Comparison of ENCODE assay signal across 1 cellular context in the genomic region with DNA sequence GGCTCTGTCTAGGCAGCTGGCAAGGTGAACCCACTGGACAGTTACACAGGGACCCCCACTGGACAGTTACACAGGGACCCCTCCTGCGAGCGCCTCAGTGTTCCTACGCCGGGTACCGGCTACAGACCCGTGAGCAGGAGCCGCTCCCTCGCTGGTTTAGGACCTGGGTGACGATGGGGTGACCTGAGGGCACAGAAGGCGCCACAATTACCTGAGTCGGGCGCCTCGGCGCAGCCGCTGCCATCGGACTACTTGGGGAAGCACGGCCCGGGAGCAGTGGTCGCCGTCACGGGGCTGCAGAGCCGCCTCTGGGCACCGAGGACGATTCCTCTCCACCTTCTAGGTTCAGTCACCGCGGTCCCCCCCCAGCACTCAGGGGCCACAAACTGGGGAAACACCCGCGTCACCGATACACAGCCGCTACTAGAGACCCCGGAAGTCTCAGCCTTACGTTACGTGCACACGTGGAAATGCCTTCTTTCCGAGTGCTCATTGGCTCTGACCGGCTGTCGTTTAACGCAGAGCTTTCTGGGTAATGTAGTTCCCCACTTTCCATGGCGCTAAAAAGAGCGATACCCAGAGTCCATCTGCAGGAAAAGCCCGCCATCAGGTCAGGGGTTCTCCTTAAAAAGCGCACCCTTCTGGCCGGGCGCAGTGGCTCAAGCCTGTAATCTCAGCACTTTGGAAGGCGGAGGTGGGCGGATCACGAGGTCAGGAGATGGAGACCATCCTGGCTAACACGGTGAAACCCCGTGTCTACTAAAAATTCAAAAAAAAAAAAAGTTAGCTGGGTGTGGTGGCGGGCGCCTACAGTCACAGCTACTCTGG.
TF ChIP-seq lines count a peak whose summit lies in the region.
"Not testable (repeated sequence)": the region's sequence is repeated elsewhere in the genome, so short reads cannot be mapped to it uniquely, and the experiment has no call there.

Gene ZNF417, minus strand, starts transcription at position 425 of the 828 bp plus-strand sequence. Its CDS starts 181 bp downstream, at position 244.

TF ChIP-seq in HepG2, 621 proteins besides CTCF, POLR2A, EP300 and RAD21 (continued from another document and continues in another):
- 0 out of 2 replicates have a peak, but pooled peaks have one; percentile 66 for TF ChIP-seq E2F2 (CRISPR knock-in tag; IDR thresholded peaks at IDR 0.05; ENCODE audit: borderline replicate concordance)
- peak; percentile 69 for TF ChIP-seq POGZ (CRISPR knock-in tag; IDR thresholded peaks at IDR 0.05)
- TF ChIP-seq SOX6 (IDR thresholded peaks at IDR 0.05); CREM (CRISPR knock-in tag; IDR thresholded peaks at IDR 0.05); NONO (IDR thresholded peaks at IDR 0.05); MAZ (IDR thresholded peaks at IDR 0.05; ENCODE audit: borderline replicate concordance, low read depth, low read length); ZBTB40 (IDR thresholded peaks at IDR 0.05): not testable (repeated sequence)
- peak; percentile 26; the same call in 1 of the 2 replicates for TF ChIP-seq SOX6 (CRISPR knock-in tag; IDR thresholded peaks at IDR 0.05)
- 0 out of 2 replicates have a peak, but pooled peaks have one; percentile 35 for TF ChIP-seq ZNF614 (CRISPR knock-in tag; IDR thresholded peaks at IDR 0.05; ENCODE audit: borderline replicate concordance)
- 0 out of 2 replicates have a peak, but pooled peaks have one; percentile 46 for TF ChIP-seq ZMYM2 (CRISPR knock-in tag; IDR thresholded peaks at IDR 0.05)
- peak; percentile 61; the same call in 1 of the 2 replicates for TF ChIP-seq ATF2 (CRISPR knock-in tag; IDR thresholded peaks at IDR 0.05)
- peak; percentile 26; the same call in 1 of the 2 replicates for TF ChIP-seq ZFP90 (CRISPR knock-in tag; IDR thresholded peaks at IDR 0.05; ENCODE audit: borderline replicate concordance)
- TF ChIP-seq SPEN (CRISPR knock-in tag; IDR thresholded peaks at IDR 0.05; ENCODE audit: low read depth) = peak; percentile 86
- TF ChIP-seq POLR2AphosphoS5 (IDR thresholded peaks at IDR 0.05; ENCODE audit: low read depth, low read length) = peak; percentile 74
- peak; percentile 96 for TF ChIP-seq CREM (IDR thresholded peaks at IDR 0.05)
- TF ChIP-seq ZNF501 (CRISPR knock-in tag; IDR thresholded peaks at IDR 0.05) = peak; percentile 87
- TF ChIP-seq TBX3 (IDR thresholded peaks at IDR 0.05; ENCODE audit: borderline replicate concordance) = peak; percentile 54; the same call in 1 of the 2 replicates
- TF ChIP-seq NONO (CRISPR knock-in tag; conservative IDR thresholded peaks at IDR 0.05) = peak; percentile 58; the same call in 1 of the 2 replicates
- peak; percentile 66 for TF ChIP-seq ZNF687 (CRISPR knock-in tag; IDR thresholded peaks at IDR 0.05)
- peak; percentile 49; the same call in 1 of the 2 replicates for TF ChIP-seq MIXL1 (CRISPR knock-in tag; IDR thresholded peaks at IDR 0.05)
- peak; percentile 81 for TF ChIP-seq ZNF317 (CRISPR knock-in tag; IDR thresholded peaks at IDR 0.05)
- TF ChIP-seq PPARG (CRISPR knock-in tag; conservative IDR thresholded peaks at IDR 0.05) = peak; percentile 48; the same call in 1 of the 2 replicates
- TF ChIP-seq ZKSCAN8 (CRISPR knock-in tag; IDR thresholded peaks at IDR 0.05; ENCODE audit: borderline replicate concordance) = peak; percentile 34; the same call in 1 of the 2 replicates
- TF ChIP-seq, protein P1, sequence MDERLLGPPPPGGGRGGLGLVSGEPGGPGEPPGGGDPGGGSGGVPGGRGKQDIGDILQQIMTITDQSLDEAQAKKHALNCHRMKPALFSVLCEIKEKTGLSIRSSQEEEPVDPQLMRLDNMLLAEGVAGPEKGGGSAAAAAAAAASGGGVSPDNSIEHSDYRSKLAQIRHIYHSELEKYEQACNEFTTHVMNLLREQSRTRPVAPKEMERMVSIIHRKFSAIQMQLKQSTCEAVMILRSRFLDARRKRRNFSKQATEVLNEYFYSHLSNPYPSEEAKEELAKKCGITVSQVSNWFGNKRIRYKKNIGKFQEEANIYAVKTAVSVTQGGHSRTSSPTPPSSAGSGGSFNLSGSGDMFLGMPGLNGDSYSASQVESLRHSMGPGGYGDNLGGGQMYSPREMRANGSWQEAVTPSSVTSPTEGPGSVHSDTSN (CRISPR knock-in tag; IDR thresholded peaks at IDR 0.05) = peak; percentile 90
- TF ChIP-seq MXI1 (IDR thresholded peaks at IDR 0.05; ENCODE audit: borderline replicate concordance, low read depth, low read length) = peak; percentile 70; the same call in 1 of the 3 replicates
- TF ChIP-seq, protein P2, sequence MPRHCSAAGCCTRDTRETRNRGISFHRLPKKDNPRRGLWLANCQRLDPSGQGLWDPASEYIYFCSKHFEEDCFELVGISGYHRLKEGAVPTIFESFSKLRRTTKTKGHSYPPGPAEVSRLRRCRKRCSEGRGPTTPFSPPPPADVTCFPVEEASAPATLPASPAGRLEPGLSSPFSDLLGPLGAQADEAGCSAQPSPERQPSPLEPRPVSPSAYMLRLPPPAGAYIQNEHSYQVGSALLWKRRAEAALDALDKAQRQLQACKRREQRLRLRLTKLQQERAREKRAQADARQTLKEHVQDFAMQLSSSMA (CRISPR knock-in tag; IDR thresholded peaks at IDR 0.05) = 0 out of 2 replicates have a peak, but pooled peaks have one; percentile 17
- TF ChIP-seq HNF4A (CRISPR knock-in tag; IDR thresholded peaks at IDR 0.05) = peak; percentile 45
- peak; percentile 76 for TF ChIP-seq POLR2G (IDR thresholded peaks at IDR 0.05; ENCODE audit: low read depth, low read length)
- peak; percentile 87 for TF ChIP-seq KAT8 (CRISPR knock-in tag; IDR thresholded peaks at IDR 0.05)
- TF ChIP-seq MAZ (CRISPR knock-in tag; IDR thresholded peaks at IDR 0.05; ENCODE audit: low read depth) = peak; percentile 21; the same call in 1 of the 2 replicates
- TF ChIP-seq MEF2D (CRISPR knock-in tag; IDR thresholded peaks at IDR 0.05) = peak; percentile 45; the same call in 1 of the 2 replicates
- peak; percentile 65; the same call in 1 of the 2 replicates for TF ChIP-seq ZBTB40 (CRISPR knock-in tag; IDR thresholded peaks at IDR 0.05)
- TF ChIP-seq UBTF (CRISPR knock-in tag; IDR thresholded peaks at IDR 0.05) = 0 out of 2 replicates have a peak, but pooled peaks have one; percentile 38
